Comparison of ENCODE assay signal across 10 cellular contexts in genomic region chr19:9969688-9969975, GRCh38. TPM values are rescaled to one million over a fixed set of nuclear protein-coding genes. Genes with fewer than 3 reads are reported as not detected.
"Had no signal": no experiment of that assay in that cellular context is flagged by ENCODE, and none has a peak within 500 bp of the region (broad histone marks: within the 10 kb centered on the region; RNA-seq: fewer than 3 reads in every experiment).

No MANE protein-coding gene starts in this region.

- H3K9me3 ChIP-seq: HAP-1 had no signal

- H3K4me3 ChIP-seq: GM23338, HAP-1 had no signal

- ATAC-seq: GM23338, HCT116, HepG2 had no signal

- H2AFZ ChIP-seq: GM23338 had no signal

- H3K4me2 ChIP-seq: GM23338, KMS-11 had no signal

- H3K4me1 ChIP-seq: HAP-1 had no signal

- H3K36me3 ChIP-seq: HAP-1 had no signal

- DNase-seq: HFFc6, KBM-7 had no signal

- H3K9ac ChIP-seq: KMS-11 had no signal

- H3K27ac ChIP-seq: HL-60, KMS-11 had no signal

RNA-seq across cellular contexts. Expression of gene OLFM2, which starts 33.3 kb away (rescaled TPM):
- total RNA-seq: HT1080 had no signal

RNA-seq across cellular contexts. Expression of gene COL5A3, which starts 40.7 kb away (rescaled TPM):
- total RNA-seq: HT1080 had no signal
- polyA plus RNA-seq: HepG2 had no signal

RNA-seq across cellular contexts. Expression of gene RDH8, which starts 43.7 kb away (rescaled TPM):
- total RNA-seq: GM23338, H1, HepG2, HFFc6, HT1080 had no signal
- polyA plus RNA-seq: GM23338, HepG2 had no signal
